ENCODE assay signal across 1 cellular context in the genomic region with DNA sequence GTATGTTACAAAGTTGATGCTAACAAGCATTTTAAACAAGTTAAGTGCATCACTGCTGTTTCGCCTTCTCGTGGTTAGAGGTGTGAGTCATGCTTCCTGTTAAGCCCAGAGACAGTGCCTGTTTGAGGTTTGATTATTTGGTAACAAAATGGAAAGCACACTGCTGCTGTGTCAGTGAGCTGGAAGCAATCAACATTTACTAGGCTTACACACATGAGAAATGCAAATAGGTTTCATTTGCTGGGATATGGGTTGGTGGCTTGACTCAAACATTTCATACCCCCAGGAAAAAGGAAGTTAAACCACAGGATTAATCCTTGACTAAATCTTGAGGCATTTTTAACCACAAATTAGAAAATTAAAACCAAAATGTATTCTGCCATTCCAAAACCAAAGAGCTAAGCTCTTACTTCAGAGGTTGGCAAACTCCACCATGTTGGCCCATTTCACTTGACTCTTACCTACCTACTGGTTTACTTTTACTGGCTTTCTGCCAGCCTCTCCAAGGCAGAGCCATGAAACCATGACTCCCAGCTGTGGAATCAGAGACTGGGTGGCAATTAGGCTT.
TF ChIP-seq lines count a peak whose summit lies in the region.

No MANE protein-coding gene starts in this region.

TF ChIP-seq in SK-N-SH, 30 proteins besides CTCF, POLR2A, EP300 and RAD21 (continued from another document):
- TF ChIP-seq, protein P1, sequence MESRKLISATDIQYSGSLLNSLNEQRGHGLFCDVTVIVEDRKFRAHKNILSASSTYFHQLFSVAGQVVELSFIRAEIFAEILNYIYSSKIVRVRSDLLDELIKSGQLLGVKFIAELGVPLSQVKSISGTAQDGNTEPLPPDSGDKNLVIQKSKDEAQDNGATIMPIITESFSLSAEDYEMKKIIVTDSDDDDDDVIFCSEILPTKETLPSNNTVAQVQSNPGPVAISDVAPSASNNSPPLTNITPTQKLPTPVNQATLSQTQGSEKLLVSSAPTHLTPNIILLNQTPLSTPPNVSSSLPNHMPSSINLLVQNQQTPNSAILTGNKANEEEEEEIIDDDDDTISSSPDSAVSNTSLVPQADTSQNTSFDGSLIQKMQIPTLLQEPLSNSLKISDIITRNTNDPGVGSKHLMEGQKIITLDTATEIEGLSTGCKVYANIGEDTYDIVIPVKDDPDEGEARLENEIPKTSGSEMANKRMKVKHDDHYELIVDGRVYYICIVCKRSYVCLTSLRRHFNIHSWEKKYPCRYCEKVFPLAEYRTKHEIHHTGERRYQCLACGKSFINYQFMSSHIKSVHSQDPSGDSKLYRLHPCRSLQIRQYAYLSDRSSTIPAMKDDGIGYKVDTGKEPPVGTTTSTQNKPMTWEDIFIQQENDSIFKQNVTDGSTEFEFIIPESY (IDR thresholded peaks at IDR 0.05; ENCODE audit: borderline replicate concordance, low read depth): 0 out of 2 replicates have a peak, but pooled peaks have one; percentile 65
- no peak for TF ChIP-seq CHD2 (IDR thresholded peaks at IDR 0.05; ENCODE audit: low read length, partially characterized antibody)
- TF ChIP-seq ELF1 (IDR thresholded peaks at IDR 0.05): peak; percentile 17; the same call in 1 of the 2 replicates
- peak; percentile 80 for TF ChIP-seq YY1 (IDR thresholded peaks at IDR 0.05; ENCODE audit: low read depth)
- TF ChIP-seq NFIC (IDR thresholded peaks at IDR 0.05; ENCODE audit: borderline replicate concordance): peak; percentile 90
- TF ChIP-seq FOXJ3 (CRISPR knock-in tag; IDR thresholded peaks at IDR 0.05): no peak
- TF ChIP-seq GATA2 (CRISPR knock-in tag; IDR thresholded peaks at IDR 0.05): no peak
- no peak for TF ChIP-seq RFX5 (IDR thresholded peaks at IDR 0.05; ENCODE audit: low read length)
- no peak for TF ChIP-seq GABPA (IDR thresholded peaks at IDR 0.05; ENCODE audit: low read depth)
- TF ChIP-seq JUND (IDR thresholded peaks at IDR 0.05): peak; percentile 95
- TF ChIP-seq, protein P2, sequence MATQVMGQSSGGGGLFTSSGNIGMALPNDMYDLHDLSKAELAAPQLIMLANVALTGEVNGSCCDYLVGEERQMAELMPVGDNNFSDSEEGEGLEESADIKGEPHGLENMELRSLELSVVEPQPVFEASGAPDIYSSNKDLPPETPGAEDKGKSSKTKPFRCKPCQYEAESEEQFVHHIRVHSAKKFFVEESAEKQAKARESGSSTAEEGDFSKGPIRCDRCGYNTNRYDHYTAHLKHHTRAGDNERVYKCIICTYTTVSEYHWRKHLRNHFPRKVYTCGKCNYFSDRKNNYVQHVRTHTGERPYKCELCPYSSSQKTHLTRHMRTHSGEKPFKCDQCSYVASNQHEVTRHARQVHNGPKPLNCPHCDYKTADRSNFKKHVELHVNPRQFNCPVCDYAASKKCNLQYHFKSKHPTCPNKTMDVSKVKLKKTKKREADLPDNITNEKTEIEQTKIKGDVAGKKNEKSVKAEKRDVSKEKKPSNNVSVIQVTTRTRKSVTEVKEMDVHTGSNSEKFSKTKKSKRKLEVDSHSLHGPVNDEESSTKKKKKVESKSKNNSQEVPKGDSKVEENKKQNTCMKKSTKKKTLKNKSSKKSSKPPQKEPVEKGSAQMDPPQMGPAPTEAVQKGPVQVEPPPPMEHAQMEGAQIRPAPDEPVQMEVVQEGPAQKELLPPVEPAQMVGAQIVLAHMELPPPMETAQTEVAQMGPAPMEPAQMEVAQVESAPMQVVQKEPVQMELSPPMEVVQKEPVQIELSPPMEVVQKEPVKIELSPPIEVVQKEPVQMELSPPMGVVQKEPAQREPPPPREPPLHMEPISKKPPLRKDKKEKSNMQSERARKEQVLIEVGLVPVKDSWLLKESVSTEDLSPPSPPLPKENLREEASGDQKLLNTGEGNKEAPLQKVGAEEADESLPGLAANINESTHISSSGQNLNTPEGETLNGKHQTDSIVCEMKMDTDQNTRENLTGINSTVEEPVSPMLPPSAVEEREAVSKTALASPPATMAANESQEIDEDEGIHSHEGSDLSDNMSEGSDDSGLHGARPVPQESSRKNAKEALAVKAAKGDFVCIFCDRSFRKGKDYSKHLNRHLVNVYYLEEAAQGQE (IDR thresholded peaks at IDR 0.05; ENCODE audit: low read depth, low read length): peak; percentile 59; the same call in 1 of the 2 replicates
- TF ChIP-seq FOSL2 (IDR thresholded peaks at IDR 0.05; ENCODE audit: borderline replicate concordance, low read depth): peak; percentile 96
- no peak for TF ChIP-seq NRF1 (IDR thresholded peaks at IDR 0.05; ENCODE audit: low read depth, low read length)
- peak; percentile 51; the same call in 1 of the 2 replicates for TF ChIP-seq MEF2A (IDR thresholded peaks at IDR 0.05; ENCODE audit: borderline replicate concordance, low read depth)
- TF ChIP-seq RXRA (IDR thresholded peaks at IDR 0.05; ENCODE audit: borderline replicate concordance, low read depth): peak; percentile 83; the same call in 1 of the 2 replicates
